ENCODE assay signal across 1 cellular context in the genomic region with DNA sequence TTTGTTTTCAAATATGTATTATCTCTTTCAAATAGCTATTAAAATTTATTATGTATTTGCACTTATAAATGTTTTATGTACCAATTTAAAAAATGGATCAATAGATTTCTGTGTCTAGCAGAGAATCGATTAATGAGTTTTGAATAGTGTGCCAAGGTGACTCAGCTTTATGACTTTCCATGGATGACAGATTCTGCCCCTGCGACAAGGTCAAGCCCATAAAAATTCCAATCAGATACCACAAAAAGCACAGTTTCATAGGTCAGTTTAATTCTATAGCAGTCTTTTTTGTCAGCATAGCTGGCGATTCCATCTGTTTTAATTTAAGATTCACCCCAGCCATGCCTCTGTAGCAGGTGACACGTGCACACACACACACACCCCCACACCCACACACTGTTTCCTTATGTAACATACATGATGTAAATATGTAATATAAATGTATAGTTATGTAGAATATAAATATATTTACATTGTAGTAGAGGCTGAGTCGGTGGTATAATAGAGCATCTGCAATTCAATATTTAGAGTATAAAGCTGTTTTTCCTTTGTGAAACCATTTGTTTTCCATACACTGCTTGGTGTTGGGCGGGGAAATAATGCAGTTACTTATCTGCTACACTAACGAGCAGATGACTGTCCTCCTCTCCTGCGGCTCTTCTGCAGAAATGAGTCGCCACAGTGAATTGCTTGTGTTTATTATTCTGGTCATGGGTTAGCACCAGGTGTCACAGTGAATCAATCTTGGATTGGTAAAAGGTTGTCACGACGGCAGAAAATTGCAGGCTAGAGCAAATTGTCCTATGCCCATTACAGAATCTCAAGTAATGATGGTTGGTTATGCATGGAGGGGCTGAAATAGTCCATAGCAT.
TF ChIP-seq lines count a peak whose summit lies in the region.

No MANE protein-coding gene starts in this region.

TF ChIP-seq in endothelial cell of umbilical vein, 7 proteins besides CTCF, POLR2A, EP300 and RAD21:
- TF ChIP-seq JUN (IDR thresholded peaks at IDR 0.05; ENCODE audit: borderline replicate concordance, insufficient read depth, insufficient read length, low read depth) (peak; percentile 39), GATA2 (IDR thresholded peaks at IDR 0.05; ENCODE audit: insufficient read depth, insufficient read length, low read depth, low read length) (peak; percentile 5), POLR2AphosphoS5 (IDR thresholded peaks at IDR 0.05; ENCODE audit: insufficient read depth, low read depth, low read length) (no peak), FOS (IDR thresholded peaks at IDR 0.05; ENCODE audit: borderline replicate concordance, insufficient read depth, low read length) (peak; percentile 23)
